ENCODE assay signal across 16 cellular contexts in genomic region chr2:11355194-11356053, GRCh38. TPM values are rescaled to one million over a fixed set of nuclear protein-coding genes. Genes with fewer than 3 reads are reported as not detected.
DNase-seq lines count a peak whose midpoint lies in the region; ATAC-seq, FAIRE-seq and TF ChIP-seq lines count a peak whose summit lies in the region.
"Had no signal": no experiment of that assay in that cellular context is flagged by ENCODE, and none has a peak within 500 bp of the region (broad histone marks: within the 10 kb centered on the region; RNA-seq: fewer than 3 reads in every experiment).

No MANE protein-coding gene starts in this region.

- peak overlapping the region; percentile 48 for H3K4me3 Mint-ChIP-seq in neural progenitor cell
- no peak overlapping the region for H3K4me3 Mint-ChIP-seq in activated T-helper 1 cell treated with anti-CD3 and anti-CD28 coated beads, Interleukin-12 subunit alpha, Interleukin-12 subunit beta, Interleukin-2, Interleukin-4 antibody, amounts not matched to agents 30 ng/mL and 10 ng/mL and 1 ng/mL, durations not matched to agents 14 hours and 24 hours and 36 hours
- H3K4me3 Mint-ChIP-seq: CD4-positive, CD25-positive, alpha-beta regulatory T cell; HFFc6 had no signal

- H2BK12ac ChIP-seq in H1 (ENCODE audit: low read depth, low read length), result no peak overlapping the region

- TF ChIP-seq EP300 in HepG2 (IDR thresholded peaks at IDR 0.05; ENCODE audit: low read depth in 2 of 2, low read length in 2 of 2) (peak in 1 of 2 experiments; percentile 75; a peak in 1 of 4 replicates), HepG2 (CRISPR knock-in tag; IDR thresholded peaks at IDR 0.05; ENCODE audit: borderline replicate concordance) (no peak), H1 (IDR thresholded peaks at IDR 0.05; ENCODE audit: borderline replicate concordance in 1 of 2, low read depth in 2 of 2, low read length in 2 of 2) (no peak)

- peak in 1 of 2 experiments; percentile 65; a peak in 2 of 4 replicates for TF ChIP-seq POLR2A in HepG2 (IDR thresholded peaks at IDR 0.05; ENCODE audit: insufficient read depth in 1 of 2, low read depth in 2 of 2, low read length in 2 of 2)
- TF ChIP-seq POLR2A in right lobe of liver (IDR thresholded peaks at IDR 0.05), result no peak
- no peak for TF ChIP-seq POLR2A in H1 (IDR thresholded peaks at IDR 0.05; ENCODE audit: control extremely low read depth in 1 of 2, low read depth in 2 of 2, low read length in 2 of 2)

- no peaks in the 10 kb centered on the region for H3F3A ChIP-seq in neural progenitor cell (ENCODE audit: low read depth)

- peak overlapping the region in 1 of 3 experiments; percentile 8; a peak in 1 of 6 replicates for H3K4me3 ChIP-seq in HepG2 (replicated peaks in 1 of 3; ENCODE audit: insufficient read depth in 1 of 3, low read depth in 2 of 3, low read length in 3 of 3)
- no peak overlapping the region for H3K4me3 ChIP-seq in right lobe of liver
- no peak overlapping the region for H3K4me3 ChIP-seq in H1 (ENCODE audit: extremely low read depth in 1 of 4, insufficient read depth in 2 of 4, low read depth in 3 of 4, low read length in 4 of 4)
- H3K4me3 ChIP-seq in neural progenitor cell, result no peak overlapping the region
- H3K4me3 ChIP-seq: BLaER1 treated with 17β-estradiol and CSF1 and Interleukin-3, amounts not matched to agents 10 nM and 100 nM had no signal

- H4K91ac ChIP-seq in H1 (replicated peaks; ENCODE audit: insufficient read length, low read length), result no peak overlapping the region

- no peaks in the 10 kb centered on the region for H3K9me3 ChIP-seq in HepG2 (ENCODE audit: low read length)
- H3K9me3 ChIP-seq in right lobe of liver, result no peaks in the 10 kb centered on the region
- no peaks in the 10 kb centered on the region for H3K9me3 ChIP-seq in H1 (ENCODE audit: insufficient read depth in 2 of 2, low read depth in 1 of 2, low read length in 1 of 2)
- H3K9me3 ChIP-seq in neural progenitor cell (ENCODE audit: low read depth), result no peaks in the 10 kb centered on the region

- H3K4me1 Mint-ChIP-seq in neural progenitor cell, result peaks cover 26% of the 10 kb centered on the region
- no peaks in the 10 kb centered on the region for H3K4me1 Mint-ChIP-seq in activated T-helper 1 cell treated with anti-CD3 and anti-CD28 coated beads, Interleukin-12 subunit alpha, Interleukin-12 subunit beta, Interleukin-2, Interleukin-4 antibody, amounts not matched to agents 30 ng/mL and 10 ng/mL and 1 ng/mL, durations not matched to agents 14 hours and 24 hours and 36 hours (ENCODE audit: low read depth)
- H3K4me1 Mint-ChIP-seq: CD4-positive, CD25-positive, alpha-beta regulatory T cell had no signal

- POLR2A ChIA-PET in HepG2 (lab: Yijun Ruan, JAX) (interaction anchor here (0.9 to 9.7 kb wide), 17 partner anchors 9 to 200 kb away, joined by 3 to 465 read pairs (median 9); partner anchors contain the start of genes E2F6, ROCK2 and SLC66A3), H1 (lab: Charles Lee; ENCODE audit: partially characterized antibody) (interaction anchor here (1.4 kb wide), 1 partner anchor 11 kb away, joined by 6 read pairs; the partner anchor contains the start of gene ROCK2)

- H2AFZ ChIP-seq in HepG2 (ENCODE audit: low read length) (no peak overlapping the region), H1 (ENCODE audit: low read length) (no peak overlapping the region), neural progenitor cell (replicated peaks) (no peak overlapping the region)

- CTCF ChIA-PET in HepG2 (lab: Yijun Ruan, JAX; ENCODE audit: low intra/inter-chr PET ratio, low total read pairs) (no interaction called here), H1 (lab: Charles Lee; ENCODE audit: partially characterized antibody) (interaction anchor here (0.7 to 1.7 kb wide), 5 partner anchors 9 to 223 kb away, joined by 3 to 5 read pairs (median 3); partner anchors contain the start of gene ROCK2)

- TF ChIP-seq RAD21 in HepG2 (CRISPR knock-in tag; IDR thresholded peaks at IDR 0.05) (no peak), H1 (IDR thresholded peaks at IDR 0.05 in 1 of 2, conservative IDR thresholded peaks at IDR 0.05 in 1 of 2; ENCODE audit: low read depth in 2 of 2, low read length in 2 of 2) (no peak)

- H3K23ac ChIP-seq in H1 (ENCODE audit: insufficient read length), result no peak overlapping the region

- H2BK20ac ChIP-seq in H1 (ENCODE audit: low read length), result no peak overlapping the region

- no peaks in the 10 kb centered on the region for H3K36me3 Mint-ChIP-seq in neural progenitor cell
- no peaks in the 10 kb centered on the region for H3K36me3 Mint-ChIP-seq in activated T-helper 1 cell treated with anti-CD3 and anti-CD28 coated beads, Interleukin-12 subunit alpha, Interleukin-12 subunit beta, Interleukin-2, Interleukin-4 antibody, amounts not matched to agents 30 ng/mL and 10 ng/mL and 1 ng/mL, durations not matched to agents 14 hours and 24 hours and 36 hours (ENCODE audit: low read depth)
- H3K36me3 Mint-ChIP-seq: CD4-positive, CD25-positive, alpha-beta regulatory T cell had no signal

- H3K27ac ChIP-seq in HepG2 (ENCODE audit: extremely low read length, insufficient read depth, low read length) (peak overlapping the region; percentile 93), right lobe of liver (no peak overlapping the region), H1 (ENCODE audit: low read depth, low read length) (no peak overlapping the region), neural progenitor cell (no peak overlapping the region)
- H3K27ac ChIP-seq: BLaER1 treated with 17β-estradiol and CSF1 and Interleukin-3, amounts not matched to agents 10 nM and 100 nM had no signal

- no peak overlapping the region for H4K5ac ChIP-seq in H1 (ENCODE audit: insufficient read length, low read depth, low read length)

- H3K9ac ChIP-seq in HepG2 (ENCODE audit: insufficient read depth, low read depth, low read length) (peak overlapping the region; percentile 74), H1 (replicated peaks in 1 of 4; ENCODE audit: extremely low read depth in 1 of 4, low read depth in 3 of 4, low read length in 3 of 4) (no peak overlapping the region), neural progenitor cell (no peak overlapping the region)
- H3K9ac ChIP-seq: BLaER1 treated with 17β-estradiol and CSF1 and Interleukin-3, amounts not matched to agents 10 nM and 100 nM had no signal

- H3K27me3 Mint-ChIP-seq in neural progenitor cell (ENCODE audit: insufficient read depth, low read depth), result peaks cover 2% of the 10 kb centered on the region
- peaks cover 9% of the 10 kb centered on the region for H3K27me3 Mint-ChIP-seq in activated T-helper 1 cell treated with anti-CD3 and anti-CD28 coated beads, Interleukin-12 subunit alpha, Interleukin-12 subunit beta, Interleukin-2, Interleukin-4 antibody, amounts not matched to agents 30 ng/mL and 10 ng/mL and 1 ng/mL, durations not matched to agents 14 hours and 24 hours and 36 hours (ENCODE audit: insufficient read depth)

- intact Hi-C loops in HepG2 (cut with micrococcal nuclease; ENCODE audit: unreplicated experiment) (no loop called here), right lobe of liver (cut with DNase I) (no loop called here)
- intact Hi-C loops in activated T-helper 1 cell treated with anti-CD3 and anti-CD28 coated beads, Interleukin-12 subunit alpha, Interleukin-12 subunit beta, Interleukin-2, Interleukin-4 antibody, amounts not matched to agents 30 ng/mL and 10 ng/mL and 1 ng/mL, durations not matched to agents 14 hours and 24 hours and 36 hours (cut with micrococcal nuclease), result no loop called here

- WGBS in HepG2 (ENCODE audit: low lambda C conversion rate), result 49% methylated on average over 11 of the region's 11 CpGs
- WGBS in right lobe of liver (ENCODE audit: insufficient coverage, low coverage, low lambda C conversion rate, missing lambda C conversion rate), result 91% methylated on average over 8 of the region's 11 CpGs
- 87% methylated on average over 11 of the region's 11 CpGs; no CpG with 5 or more reads in 1 of the 2 experiments for WGBS in H1 (ENCODE audit: extremely low coverage in 1 of 2, insufficient coverage in 1 of 2, insufficient read length in 1 of 2, insufficient replicate concordance in 2 of 2, low coverage in 1 of 2, low lambda C conversion rate in 2 of 2, missing lambda C conversion rate in 1 of 2), 2 experiments

- in situ Hi-C loops in HepG2 (cut with HindIII; ENCODE audit: extremely low pct_ligation_motif_present, low pct_unique_long_range_greater_than_20kb), result no loop called here

- H3K4ac ChIP-seq in H1 (replicated peaks; ENCODE audit: insufficient read length, low read depth, low read length), result no peak overlapping the region

- no peak overlapping the region for H3K14ac ChIP-seq in H1 (ENCODE audit: insufficient read length)

- H2AK5ac ChIP-seq in H1 (ENCODE audit: low read depth, low read length), result no peak overlapping the region

- H3K36me3 ChIP-seq in HepG2 (replicated peaks in 1 of 2; ENCODE audit: control insufficient read depth in 1 of 2, insufficient read depth in 2 of 2, low read length in 2 of 2), result peaks cover 0 to 17% of the 10 kb centered on the region in 2 experiments; a peak in 4 of 5 replicates
- no peaks in the 10 kb centered on the region for H3K36me3 ChIP-seq in right lobe of liver
- no peaks in the 10 kb centered on the region for H3K36me3 ChIP-seq in H1 (ENCODE audit: control insufficient read depth in 2 of 4, insufficient read depth in 4 of 4, low read length in 3 of 4)
- H3K36me3 ChIP-seq in neural progenitor cell, result no peaks in the 10 kb centered on the region
- H3K36me3 ChIP-seq: BLaER1 treated with 17β-estradiol and CSF1 and Interleukin-3, amounts not matched to agents 10 nM and 100 nM had no signal

- peak overlapping the region; percentile 15; the same call in 1 of the 2 replicates for H4K8ac ChIP-seq in H1 (ENCODE audit: extremely low read depth, insufficient read depth, low read length)

- H3K56ac ChIP-seq in H1 (replicated peaks; ENCODE audit: insufficient read length, low read depth, low read length), result no peak overlapping the region

- no peaks in the 10 kb centered on the region for H4K20me1 ChIP-seq in HepG2 (ENCODE audit: insufficient read depth, low read length)
- no peaks in the 10 kb centered on the region for H4K20me1 ChIP-seq in H1 (replicated peaks in 1 of 2; ENCODE audit: control insufficient read depth in 1 of 2, insufficient read depth in 2 of 2, low read length in 2 of 2)
- H4K20me1 ChIP-seq in neural progenitor cell (ENCODE audit: low read depth), result no peaks in the 10 kb centered on the region
- H4K20me1 ChIP-seq: BLaER1 treated with 17β-estradiol and CSF1 and Interleukin-3, amounts not matched to agents 10 nM and 100 nM had no signal

- H3K79me2 ChIP-seq in HepG2 (ENCODE audit: insufficient read depth, low read length) (peaks cover 51% of the 10 kb centered on the region), H1 (ENCODE audit: control insufficient read depth in 1 of 2, insufficient read depth in 2 of 2, low read length in 2 of 2) (no peaks in the 10 kb centered on the region), neural progenitor cell (ENCODE audit: low read depth) (no peaks in the 10 kb centered on the region)

- H3K79me1 ChIP-seq in H1 (ENCODE audit: low read depth, low read length), result no peaks in the 10 kb centered on the region

- ATAC-seq in HepG2 (peak; percentile 19), right lobe of liver (no peak), HG03097 (IDR thresholded peaks at IDR 0.05; ENCODE audit: low FRiP score, unreplicated experiment) (no peak), HG03521 (IDR thresholded peaks at IDR 0.05; ENCODE audit: unreplicated experiment) (no peak)

- DNase-seq in HepG2 (ENCODE audit: low spot score) (no peak), right lobe of liver (no peak), H1 (ENCODE audit: low read depth in 1 of 2, low spot score in 2 of 2) (no peak), neural progenitor cell (ENCODE audit: low spot score) (peak; percentile 24)
- DNase-seq in activated T-helper 1 cell treated with anti-CD3 and anti-CD28 coated beads, Interleukin-12 subunit alpha, Interleukin-12 subunit beta, Interleukin-2, Interleukin-4 antibody, amounts not matched to agents 30 ng/mL and 10 ng/mL and 1 ng/mL, durations not matched to agents 14 hours and 24 hours and 36 hours (ENCODE audit: low spot score), result no peak
- DNase-seq: 8988T; ACHN; Calu3; CD4-positive, CD25-positive, alpha-beta regulatory T cell; DMS 273 treated with DMSO at 0.1 percent for 48 hours; HCEC 1CT; HFFc6 had no signal

- H3K4me2 ChIP-seq in HepG2 (ENCODE audit: low read depth, low read length) (peak overlapping the region; percentile 76), H1 (ENCODE audit: insufficient read depth in 1 of 2, low read depth in 2 of 2, low read length in 2 of 2) (no peak overlapping the region), neural progenitor cell (peak overlapping the region; percentile 38)

- H3K27ac Mint-ChIP-seq in neural progenitor cell, result no peak overlapping the region
- H3K27ac Mint-ChIP-seq in activated T-helper 1 cell treated with anti-CD3 and anti-CD28 coated beads, Interleukin-12 subunit alpha, Interleukin-12 subunit beta, Interleukin-2, Interleukin-4 antibody, amounts not matched to agents 30 ng/mL and 10 ng/mL and 1 ng/mL, durations not matched to agents 14 hours and 24 hours and 36 hours, result no peak overlapping the region
- H3K27ac Mint-ChIP-seq: HFFc6 had no signal

- H3K4me1 ChIP-seq in HepG2 (ENCODE audit: insufficient read depth, low read length) (peaks cover 88% of the 10 kb centered on the region), right lobe of liver (peaks cover 0 to 26% (median 7%) of the 10 kb centered on the region in 4 donors), H1 (replicated peaks in 1 of 4; ENCODE audit: control insufficient read depth in 3 of 4, insufficient read depth in 4 of 4, low read length in 3 of 4) (no peaks in the 10 kb centered on the region), neural progenitor cell (peaks cover 6% of the 10 kb centered on the region)

- no peak overlapping the region for H2BK5ac ChIP-seq in H1 (ENCODE audit: low read depth, low read length)

- peak; percentile 53 for FAIRE-seq in HepG2 (lab: Jason Lieb, UNC)
- FAIRE-seq in H1 (lab: Jason Lieb, UNC), result no peak
- FAIRE-seq: GM12891 had no signal

- H3K27me3 ChIP-seq in HepG2 (ENCODE audit: control insufficient read depth in 1 of 2, insufficient read depth in 2 of 2, low read length in 2 of 2) (no peaks in the 10 kb centered on the region), right lobe of liver (no peaks in the 10 kb centered on the region), H1 (replicated peaks in 1 of 4; ENCODE audit: control insufficient read depth in 3 of 4, extremely low read depth in 1 of 4, insufficient read depth in 3 of 4, low read length in 3 of 4) (no peaks in the 10 kb centered on the region; a peak in 1 of 7 replicates), neural progenitor cell (no peaks in the 10 kb centered on the region)
- H3K27me3 ChIP-seq: BLaER1 treated with 17β-estradiol and CSF1 and Interleukin-3, amounts not matched to agents 10 nM and 100 nM had no signal

- H3K23me2 ChIP-seq in H1 (ENCODE audit: low read depth, low read length), result no peaks in the 10 kb centered on the region

- H2BK120ac ChIP-seq in H1 (replicated peaks; ENCODE audit: low read depth, low read length), result no peak overlapping the region

- no peak overlapping the region for H3K18ac ChIP-seq in H1 (ENCODE audit: extremely low read depth, low read length)

- TF ChIP-seq CTCF in HepG2 (CRISPR knock-in tag; IDR thresholded peaks at IDR 0.05) (no peak), right lobe of liver (IDR thresholded peaks at IDR 0.05) (no peak), H1 (IDR thresholded peaks at IDR 0.05; ENCODE audit: control extremely low read depth in 1 of 3, insufficient read depth in 1 of 3, low read depth in 1 of 3, low read length in 3 of 3) (no peak), neural progenitor cell (IDR thresholded peaks at IDR 0.05) (no peak)

- BruUV-seq in HepG2 (replicated peaks; lab: Mats Ljungman, UMichigan), result no TSS peak

- H3K9me3 Mint-ChIP-seq in neural progenitor cell, result peaks cover 3% of the 10 kb centered on the region
- no peaks in the 10 kb centered on the region for H3K9me3 Mint-ChIP-seq in activated T-helper 1 cell treated with anti-CD3 and anti-CD28 coated beads, Interleukin-12 subunit alpha, Interleukin-12 subunit beta, Interleukin-2, Interleukin-4 antibody, amounts not matched to agents 30 ng/mL and 10 ng/mL and 1 ng/mL, durations not matched to agents 14 hours and 24 hours and 36 hours
- H3K9me3 Mint-ChIP-seq: CD4-positive, CD25-positive, alpha-beta regulatory T cell; HFFc6 had no signal

- no peak overlapping the region for H2BK15ac ChIP-seq in H1 (ENCODE audit: low read length)

RNA-seq across cellular contexts. Expression of gene ROCK2, which starts 11.0 kb away (rescaled TPM):
- 119 and 174 TPM in 2 replicates for total RNA-seq in HepG2 (2016; rRNA removed; fragmentation: Illumina TruSeq; extraction: Trizol)
- total RNA-seq in HepG2 (2016; cell fraction: cytosol; rRNA removed; fragmentation: Illumina TruSeq; extraction: Trizol; ENCODE audit: low read depth), result 13.0 and 13.5 TPM in 2 replicates
- total RNA-seq in HepG2 (2016; cell fraction: insoluble cytoplasmic fraction; rRNA removed; fragmentation: Illumina TruSeq; extraction: Trizol), result 112 and 164 TPM in 2 replicates
- 35.2 and 39.5 TPM in 2 replicates for total RNA-seq in HepG2 (2016; cell fraction: membrane; rRNA removed; fragmentation: Illumina TruSeq; extraction: Trizol)
- 134 and 149 TPM in 2 replicates for total RNA-seq in HepG2 (2016; cell fraction: nucleus; rRNA removed; fragmentation: Illumina TruSeq; extraction: Trizol)
- polyA plus RNA-seq in HepG2 (2011; rRNA removed), result 31.9 and 38.1 TPM in 2 replicates
- polyA plus RNA-seq in HepG2 (2011; cell fraction: cytosol; rRNA removed), result 14.6 and 24.9 TPM in 2 replicates
- polyA plus RNA-seq in HepG2 (2011; cell fraction: nucleus; rRNA removed), result 19.3 and 29.4 TPM in 2 replicates
- 62.4 and 98.0 TPM in 2 replicates for polyA plus RNA-seq in HepG2 (2012)
- polyA plus RNA-seq in HepG2 (2016; cell fraction: cytosol; fragmentation: Illumina TruSeq; extraction: Trizol; ENCODE audit: low read depth), result 1.6 and 1.8 TPM in 2 replicates
- polyA plus RNA-seq in HepG2 (2016; cell fraction: insoluble cytoplasmic fraction; fragmentation: Illumina TruSeq; extraction: Trizol; ENCODE audit: low read depth), result 87.7 and 90.4 TPM in 2 replicates
- 6.9 and 8.4 TPM in 2 replicates for polyA plus RNA-seq in HepG2 (2016; cell fraction: membrane; fragmentation: Illumina TruSeq; extraction: Trizol; ENCODE audit: low read depth)
- polyA plus RNA-seq in HepG2 (2016; cell fraction: nucleus; fragmentation: Illumina TruSeq; extraction: Trizol; ENCODE audit: insufficient read depth, low read depth), result 77.5 and 87.9 TPM in 2 replicates
- 17.3 and 25.8 TPM in 2 replicates for polyA minus RNA-seq in HepG2 (2011; rRNA and poly(A)+ RNA removed; ENCODE audit: low replicate concordance)
- polyA minus RNA-seq in HepG2 (2011; cell fraction: cytosol; rRNA and poly(A)+ RNA removed), result 82.6 and 95.3 TPM in 2 replicates
- 275 and 284 TPM in 2 replicates for polyA minus RNA-seq in HepG2 (2011; cell fraction: nucleus; rRNA and poly(A)+ RNA removed)
- 10 to 100 TPM; 11.6 to 23.9 (median 19.8) TPM for total RNA-seq in right lobe of liver
- 28.8 and 29.0 TPM in 2 replicates for total RNA-seq in H1 (2021; fragmentation: NEBNext Ultra II Directional; extraction: Animal tissue kit (Norgen Biotek cat#: 25700))
- 1.7 and 2.7 TPM in 2 replicates for polyA plus RNA-seq in H1 (2011; rRNA removed)
- polyA plus RNA-seq in H1 (2011; cell fraction: cytosol; rRNA removed), result 3.5 TPM
- 1.8 TPM for polyA plus RNA-seq in H1 (2011; cell fraction: nucleus; rRNA removed)
- 5.7 to 15.7 TPM (median 8.3 TPM) in 4 replicates for polyA plus RNA-seq in H1 (2012, experiment 1 of 2)
- polyA plus RNA-seq in H1 (2012, experiment 2 of 2), result 0.45 TPM
- polyA plus RNA-seq in H1 (2013, experiment 1 of 2), result 15.7 TPM
- 15.4 TPM for polyA plus RNA-seq in H1 (2013, experiment 2 of 2)
- polyA minus RNA-seq in H1 (2011; rRNA and poly(A)+ RNA removed), result 12.8 and 13.4 TPM in 2 replicates
- 12.6 TPM for polyA minus RNA-seq in H1 (2011; cell fraction: cytosol; rRNA and poly(A)+ RNA removed)
- 23.3 TPM for polyA minus RNA-seq in H1 (2011; cell fraction: nucleus; rRNA and poly(A)+ RNA removed)
- 22.3 and 36.1 TPM in 2 replicates for total RNA-seq in neural progenitor cell (ENCODE audit: low replicate concordance)
- 20.5 and 21.7 TPM in 2 replicates for total RNA-seq in activated T-helper 1 cell treated with anti-CD3 and anti-CD28 coated beads, Interleukin-12 subunit alpha, Interleukin-12 subunit beta, Interleukin-2, Interleukin-4 antibody, amounts not matched to agents 30 ng/mL and 10 ng/mL and 1 ng/mL, durations not matched to agents 14 hours and 24 hours and 36 hours

Comparison
In these comparisons a context has a peak if more than half of its experiments do, and no peak if none do; other contexts are left out.
1. H3K4me2 ChIP-seq: peak in HepG2 (single experiment) and neural progenitor cell (single experiment); none in H1 (0 of 2).
2. Of the 41 proteins assayed by ChIP-seq in both HepG2 and H1: peak only in HepG2: HDAC2, JUND, MAX, POLR2AphosphoS5, RXRA and SP4; only in H1: none; in both: none; in neither: 33; mixed calls (peak in some experiments, not most) for 2.